1 cellular context compared by ENCODE assay signal in genomic region chr21:37006243-37006520, GRCh38.
TF ChIP-seq lines count a peak whose summit lies in the region.

No MANE protein-coding gene starts in this region.

TF ChIP-seq in GM12878, 131 proteins besides CTCF, POLR2A, EP300 and RAD21 (continued from another document):
- no peak for TF ChIP-seq PBX3 (IDR thresholded peaks at IDR 0.05; ENCODE audit: insufficient replicate concordance, low read depth, low read length)
- TF ChIP-seq ZBTB11 (CRISPR knock-in tag; IDR thresholded peaks at IDR 0.05), result no peak
- TF ChIP-seq NR2F1 (conservative IDR thresholded peaks at IDR 0.05), result no peak
- TF ChIP-seq RBBP5 (conservative IDR thresholded peaks at IDR 0.05), result no peak
- no peak for TF ChIP-seq WRNIP1 (IDR thresholded peaks at IDR 0.05; ENCODE audit: borderline replicate concordance, low read depth, low read length)
- TF ChIP-seq E2F8 (IDR thresholded peaks at IDR 0.05; ENCODE audit: low read depth, partially characterized antibody), result no peak
- no peak for TF ChIP-seq NR2C2 (IDR thresholded peaks at IDR 0.05; ENCODE audit: borderline replicate concordance, control insufficient read depth, insufficient read length, low read depth)
- TF ChIP-seq CEBPB (IDR thresholded peaks at IDR 0.05; ENCODE audit: borderline replicate concordance in 1 of 2, low read depth in 2 of 2, low read length in 2 of 2), result no peak
- no peak for TF ChIP-seq TCF3 (IDR thresholded peaks at IDR 0.05; ENCODE audit: borderline replicate concordance, insufficient read depth, low read depth, low read length)
- TF ChIP-seq PRDM15 (CRISPR knock-in tag; IDR thresholded peaks at IDR 0.05), result no peak
- TF ChIP-seq TAF1 (IDR thresholded peaks at IDR 0.05; ENCODE audit: borderline replicate concordance, low read depth, low read length), result no peak
- no peak for TF ChIP-seq PAX8 (IDR thresholded peaks at IDR 0.05)
- no peak for TF ChIP-seq ZNF384 (IDR thresholded peaks at IDR 0.05; ENCODE audit: borderline replicate concordance, low read depth, low read length)
- TF ChIP-seq GATAD2B (conservative IDR thresholded peaks at IDR 0.05; ENCODE audit: low read depth), result no peak
